Comparison of ENCODE assay signal across 19 cellular contexts in the genomic region with DNA sequence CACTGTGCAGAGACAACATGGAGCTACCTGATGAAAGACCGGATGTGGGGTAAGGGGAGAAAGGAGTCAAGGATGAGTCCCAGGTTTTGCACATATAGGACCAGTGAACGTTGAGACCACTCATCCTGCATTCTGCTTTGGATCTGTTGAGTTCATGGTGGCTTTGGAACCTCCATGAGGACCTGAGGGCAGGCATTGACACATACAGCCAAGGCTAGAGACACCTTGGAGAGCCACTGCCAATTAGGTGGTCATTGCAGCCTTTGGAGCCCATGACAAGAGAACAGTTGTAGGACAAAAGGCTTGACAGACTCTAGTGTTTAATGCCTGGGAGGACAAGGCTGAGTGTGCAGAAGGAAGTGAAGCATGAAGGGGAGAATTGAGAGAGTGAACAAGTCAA.
DNase-seq lines count a peak whose midpoint lies in the region; ATAC-seq, FAIRE-seq and TF ChIP-seq lines count a peak whose summit lies in the region.
"Had no signal": no experiment of that assay in that cellular context is flagged by ENCODE, and none has a peak within 500 bp of the region (broad histone marks: within the 10 kb centered on the region; RNA-seq: fewer than 3 reads in every experiment).

No MANE protein-coding gene starts in this region.

- H3K18ac ChIP-seq in mesenchymal stem cell (ENCODE audit: low read depth in 1 of 2, low read length in 2 of 2), result no peak overlapping the region

- TF ChIP-seq RAD21 in A549 (conservative IDR thresholded peaks at IDR 0.05 in 1 of 2, IDR thresholded peaks at IDR 0.05 in 1 of 2), result no peak

- no peak overlapping the region for H2AFZ ChIP-seq in mesenchymal stem cell (ENCODE audit: low read depth, low read length)

- peak overlapping the region; percentile 40 for H2AK5ac ChIP-seq in mesenchymal stem cell (ENCODE audit: low read length, severe bottlenecking)

- ATAC-seq in A549, result no peak
- no peak for ATAC-seq in HG03521 (IDR thresholded peaks at IDR 0.05; ENCODE audit: unreplicated experiment)
- ATAC-seq in activated CD8-positive, alpha-beta T cell treated with anti-CD3 and anti-CD28 coated beads, Interleukin-2, amount 10 ng/mL, durations not matched to agents 7 days and 5 days, result no peak
- ATAC-seq in GM18505 (IDR thresholded peaks at IDR 0.05; ENCODE audit: unreplicated experiment), result no peak

- TF ChIP-seq POLR2A in A549 (IDR thresholded peaks at IDR 0.05; ENCODE audit: low read length) (no peak), GM18505 (IDR thresholded peaks at IDR 0.05; ENCODE audit: borderline replicate concordance, extremely low read depth, insufficient read depth, insufficient read length) (no peak), spleen (IDR thresholded peaks at IDR 0.05) (no peak)

- no peak overlapping the region for H3K4ac ChIP-seq in mesenchymal stem cell (ENCODE audit: low read depth in 1 of 2, low read length in 2 of 2)

- intact Hi-C loops in kidney (cut with DNase I), result no loop called here
- intact Hi-C loops in spleen (cut with DNase I; ENCODE audit: low total_unique reads), result no loop called here

- DNase-seq in A549 (ENCODE audit: low read depth in 1 of 2, low spot score in 1 of 2) (no peak), bronchial epithelial cell (ENCODE audit: low read depth) (no peak), kidney (no peak), mesenchymal stem cell (no peak), spleen (no peak)
- no peak for DNase-seq in activated CD8-positive, alpha-beta T cell treated with anti-CD3 and anti-CD28 coated beads, Interleukin-2, amount 10 ng/mL, durations not matched to agents 7 days and 5 days
- DNase-seq: ACHN; BE2C; C1 segment of cervical spinal cord; Caco-2; CD4-positive, CD25-positive, alpha-beta regulatory T cell; CD8-positive, alpha-beta memory T cell; DMS79 treated with DMSO at 0.1 percent for 48 hours; GF-D8; GOT3; H9 had no signal

- H2BK15ac ChIP-seq in mesenchymal stem cell (ENCODE audit: low read depth, poor library complexity, severe bottlenecking), result no peak overlapping the region

- H3K36me3 ChIP-seq in bronchial epithelial cell (ENCODE audit: control insufficient read depth, insufficient read depth, low read length), result no peaks in the 10 kb centered on the region
- no peaks in the 10 kb centered on the region for H3K36me3 ChIP-seq in kidney (ENCODE audit: control insufficient read depth in 1 of 2, insufficient read depth in 2 of 2, low read length in 2 of 2)
- no peaks in the 10 kb centered on the region for H3K36me3 ChIP-seq in mesenchymal stem cell (ENCODE audit: control insufficient read depth in 1 of 2, insufficient read depth in 2 of 2, low read depth in 1 of 2, low read length in 2 of 2)
- H3K36me3 ChIP-seq in spleen, result no peaks in the 10 kb centered on the region
- H3K36me3 ChIP-seq: BE2C had no signal

- no peaks in the 10 kb centered on the region for H3K9me3 Mint-ChIP-seq in activated CD8-positive, alpha-beta T cell treated with anti-CD3 and anti-CD28 coated beads, Interleukin-2, amount 10 ng/mL, durations not matched to agents 7 days and 5 days (ENCODE audit: insufficient read depth)
- H3K9me3 Mint-ChIP-seq: CD4-positive, CD25-positive, alpha-beta regulatory T cell; CD8-positive, alpha-beta memory T cell; H9 had no signal

- WGBS in A549 (ENCODE audit: missing lambda C conversion rate), result 67% methylated on average over 2 of the region's 2 CpGs
- WGBS in mesenchymal stem cell, result 65% methylated on average over 2 of the region's 2 CpGs
- 73 to 92% (median 80%) methylated on average over 2 of the region's 2 CpGs for WGBS in spleen, 5 donors

- H2BK12ac ChIP-seq in mesenchymal stem cell (ENCODE audit: low read length in 2 of 2), result no peak overlapping the region

- H3K27ac ChIP-seq in A549 (peak overlapping the region in 1 of 2 experiments; percentile 82; a peak in 4 of 6 replicates), kidney (ENCODE audit: low read depth in 2 of 2, low read length in 2 of 2) (peak overlapping the region; percentile 8 to 88), mesenchymal stem cell (ENCODE audit: low read length, poor library complexity, severe bottlenecking) (no peak overlapping the region), spleen (no peak overlapping the region)

- no peak for TF ChIP-seq CTCF in A549 (IDR thresholded peaks at IDR 0.05)
- no peak for TF ChIP-seq CTCF in bronchial epithelial cell (IDR thresholded peaks at IDR 0.05; ENCODE audit: insufficient read depth, low read length, severe bottlenecking)
- TF ChIP-seq CTCF in kidney (IDR thresholded peaks at IDR 0.05; ENCODE audit: borderline replicate concordance, extremely low read depth, insufficient read depth), result no peak
- TF ChIP-seq CTCF in spleen (IDR thresholded peaks at IDR 0.05 in 8 of 11, conservative IDR thresholded peaks at IDR 0.05 in 3 of 11), result no peak

- no peak overlapping the region for H3K4me3 ChIP-seq in A549
- no peak overlapping the region for H3K4me3 ChIP-seq in bronchial epithelial cell (ENCODE audit: low read depth, low read length)
- H3K4me3 ChIP-seq in kidney (ENCODE audit: low read length in 2 of 2), result peak overlapping the region in 1 of 2 donors; percentile 1
- H3K4me3 ChIP-seq in mesenchymal stem cell (ENCODE audit: insufficient read depth in 1 of 2, low read depth in 1 of 2, low read length in 2 of 2), result no peak overlapping the region
- no peak overlapping the region for H3K4me3 ChIP-seq in spleen

- H3K4me2 ChIP-seq in A549 (0 out of 3 replicates have a peak overlapping the region, but pooled peaks have one; percentile 77), mesenchymal stem cell (ENCODE audit: low read length, poor library complexity, severe bottlenecking) (no peak overlapping the region)

- no peak overlapping the region for H2BK5ac ChIP-seq in mesenchymal stem cell (ENCODE audit: low read depth, low read length, poor library complexity, severe bottlenecking)

- FAIRE-seq in A549 (lab: Jason Lieb, UNC) (no peak), bronchial epithelial cell (lab: Jason Lieb, UNC) (peak; percentile 58), kidney (lab: Jason Lieb, UNC) (no peak)
- FAIRE-seq: D721Med had no signal

- no peak overlapping the region for H3K14ac ChIP-seq in mesenchymal stem cell (ENCODE audit: low read length in 2 of 2)

- no peaks in the 10 kb centered on the region for H3K27me3 ChIP-seq in bronchial epithelial cell (ENCODE audit: control insufficient read depth, insufficient read depth, low read length)
- H3K27me3 ChIP-seq in mesenchymal stem cell (ENCODE audit: control insufficient read depth in 1 of 2, insufficient read depth in 1 of 2, low read length in 2 of 2), result no peaks in the 10 kb centered on the region
- no peaks in the 10 kb centered on the region for H3K27me3 ChIP-seq in spleen (replicated peaks in 1 of 7)
- H3K27me3 ChIP-seq: BE2C had no signal

- peaks cover 15% of the 10 kb centered on the region for H3K79me1 ChIP-seq in mesenchymal stem cell (replicated peaks; ENCODE audit: low read length, poor library complexity, severe bottlenecking)

- H3K27ac Mint-ChIP-seq in activated CD8-positive, alpha-beta T cell treated with anti-CD3 and anti-CD28 coated beads, Interleukin-2, amount 10 ng/mL, durations not matched to agents 7 days and 5 days, result no peak overlapping the region
- H3K27ac Mint-ChIP-seq: CD4-positive, CD25-positive, alpha-beta regulatory T cell; CD8-positive, alpha-beta memory T cell; H9 had no signal

- no peak overlapping the region for H4K8ac ChIP-seq in mesenchymal stem cell (ENCODE audit: low read length)

- POLR2A ChIA-PET in A549 (lab: Yijun Ruan, JAX), result no interaction called here
- POLR2A ChIA-PET in activated CD8-positive, alpha-beta T cell treated with anti-CD3 and anti-CD28 coated beads, Interleukin-2, amount 10 ng/mL, durations not matched to agents 7 days and 5 days (lab: Charles Lee), result no interaction called here

- H4K91ac ChIP-seq in mesenchymal stem cell (ENCODE audit: low read length), result no peak overlapping the region

- H3K4me1 Mint-ChIP-seq in activated CD8-positive, alpha-beta T cell treated with anti-CD3 and anti-CD28 coated beads, Interleukin-2, amount 10 ng/mL, durations not matched to agents 7 days and 5 days (ENCODE audit: low read depth), result no peaks in the 10 kb centered on the region
- H3K4me1 Mint-ChIP-seq: CD4-positive, CD25-positive, alpha-beta regulatory T cell; CD8-positive, alpha-beta memory T cell had no signal

- H3K27me3 Mint-ChIP-seq in activated CD8-positive, alpha-beta T cell treated with anti-CD3 and anti-CD28 coated beads, Interleukin-2, amount 10 ng/mL, durations not matched to agents 7 days and 5 days (ENCODE audit: low read depth), result no peaks in the 10 kb centered on the region

- no peaks in the 10 kb centered on the region for H3K36me3 Mint-ChIP-seq in activated CD8-positive, alpha-beta T cell treated with anti-CD3 and anti-CD28 coated beads, Interleukin-2, amount 10 ng/mL, durations not matched to agents 7 days and 5 days (ENCODE audit: low read depth)
- H3K36me3 Mint-ChIP-seq: CD4-positive, CD25-positive, alpha-beta regulatory T cell; CD8-positive, alpha-beta memory T cell had no signal

- no peak overlapping the region for H3K4me3 Mint-ChIP-seq in activated CD8-positive, alpha-beta T cell treated with anti-CD3 and anti-CD28 coated beads, Interleukin-2, amount 10 ng/mL, durations not matched to agents 7 days and 5 days
- H3K4me3 Mint-ChIP-seq: CD4-positive, CD25-positive, alpha-beta regulatory T cell; CD8-positive, alpha-beta memory T cell; H9 had no signal

- CTCF ChIA-PET in A549 (lab: Yijun Ruan, JAX), result interaction anchor here (0.8 to 1.0 kb wide), 2 partner anchors 29 to 89 kb away, joined by 3 to 5 read pairs; no protein-coding TSS in a partner anchor
- CTCF ChIA-PET in activated CD8-positive, alpha-beta T cell treated with anti-CD3 and anti-CD28 coated beads, Interleukin-2, amount 10 ng/mL, durations not matched to agents 7 days and 5 days (lab: Charles Lee), result no interaction called here

- H2BK120ac ChIP-seq in mesenchymal stem cell (ENCODE audit: low read depth, low read length), result no peak overlapping the region

- TF ChIP-seq EP300 in A549 (IDR thresholded peaks at IDR 0.05), result no peak

- no peak overlapping the region for H3K23ac ChIP-seq in mesenchymal stem cell (ENCODE audit: low read length in 2 of 2)

- H3K9me3 ChIP-seq in A549, result no peaks in the 10 kb centered on the region
- no peaks in the 10 kb centered on the region for H3K9me3 ChIP-seq in kidney (ENCODE audit: control insufficient read depth in 1 of 2, low read length in 2 of 2)
- H3K9me3 ChIP-seq in mesenchymal stem cell (ENCODE audit: control insufficient read depth, low read length), result no peaks in the 10 kb centered on the region
- H3K9me3 ChIP-seq in spleen, result no peaks in the 10 kb centered on the region
- H3K9me3 ChIP-seq: BE2C, Caco-2 had no signal

- H3K9ac ChIP-seq in kidney (ENCODE audit: low read length in 2 of 2) (no peak overlapping the region), mesenchymal stem cell (ENCODE audit: low read length) (no peak overlapping the region)

- H3K4me1 ChIP-seq in A549 (peaks cover 35% of the 10 kb centered on the region), kidney (ENCODE audit: control insufficient read depth in 1 of 2, insufficient read depth in 1 of 2, low read depth in 1 of 2, low read length in 2 of 2) (peaks cover 24 to 26% of the 10 kb centered on the region in 2 donors), mesenchymal stem cell (ENCODE audit: control insufficient read depth, insufficient read depth, low read depth, low read length) (peaks cover 17% of the 10 kb centered on the region), spleen (no peaks in the 10 kb centered on the region)
- H3K4me1 ChIP-seq: BE2C, Caco-2 had no signal

TF ChIP-seq in A549, 52 proteins besides CTCF, POLR2A, EP300 and RAD21 (continues in another document):
- TF ChIP-seq BHLHE40 (IDR thresholded peaks at IDR 0.05; ENCODE audit: low read depth, low read length), result no peak
- TF ChIP-seq CBX8 (IDR thresholded peaks at IDR 0.05), result no peak

Comparison
In these comparisons a context has a peak if more than half of its experiments do, and no peak if none do; other contexts are left out.
1. H3K27ac ChIP-seq: peak in kidney (2 of 2); none in mesenchymal stem cell (single experiment) and spleen (0 of 8).